Comparison of ENCODE assay signal across 1 cellular context in genomic region chr11:132883241-132883640, GRCh38.
TF ChIP-seq lines count a peak whose summit lies in the region.

No MANE protein-coding gene starts in this region.

TF ChIP-seq in H1, 55 proteins besides CTCF, POLR2A, EP300 and RAD21 (continued from another document):
- TF ChIP-seq POU5F1 (IDR thresholded peaks at IDR 0.05; ENCODE audit: low read depth, low read length) = 0 out of 2 replicates have a peak, but pooled peaks have one; percentile 63
- TF ChIP-seq, protein P1, sequence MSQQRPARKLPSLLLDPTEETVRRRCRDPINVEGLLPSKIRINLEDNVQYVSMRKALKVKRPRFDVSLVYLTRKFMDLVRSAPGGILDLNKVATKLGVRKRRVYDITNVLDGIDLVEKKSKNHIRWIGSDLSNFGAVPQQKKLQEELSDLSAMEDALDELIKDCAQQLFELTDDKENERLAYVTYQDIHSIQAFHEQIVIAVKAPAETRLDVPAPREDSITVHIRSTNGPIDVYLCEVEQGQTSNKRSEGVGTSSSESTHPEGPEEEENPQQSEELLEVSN (IDR thresholded peaks at IDR 0.05) = no peak
- TF ChIP-seq TCF12 (IDR thresholded peaks at IDR 0.05; ENCODE audit: low read depth, low read length) = 0 out of 2 replicates have a peak, but pooled peaks have one; percentile 56
- no peak for TF ChIP-seq TBP (IDR thresholded peaks at IDR 0.05; ENCODE audit: low read depth, low read length)
- TF ChIP-seq NRF1 (IDR thresholded peaks at IDR 0.05; ENCODE audit: low read depth, low read length) = no peak
- TF ChIP-seq HDAC6 (IDR thresholded peaks at IDR 0.05; ENCODE audit: low read depth, low read length) = no peak
- TF ChIP-seq, protein P2, sequence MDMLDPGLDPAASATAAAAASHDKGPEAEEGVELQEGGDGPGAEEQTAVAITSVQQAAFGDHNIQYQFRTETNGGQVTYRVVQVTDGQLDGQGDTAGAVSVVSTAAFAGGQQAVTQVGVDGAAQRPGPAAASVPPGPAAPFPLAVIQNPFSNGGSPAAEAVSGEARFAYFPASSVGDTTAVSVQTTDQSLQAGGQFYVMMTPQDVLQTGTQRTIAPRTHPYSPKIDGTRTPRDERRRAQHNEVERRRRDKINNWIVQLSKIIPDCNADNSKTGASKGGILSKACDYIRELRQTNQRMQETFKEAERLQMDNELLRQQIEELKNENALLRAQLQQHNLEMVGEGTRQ (IDR thresholded peaks at IDR 0.05; ENCODE audit: low read length) = no peak
